15 cellular contexts compared by ENCODE assay signal in genomic region chr12:57760347-57760982, GRCh38.
"Had no signal": no experiment of that assay in that cellular context is flagged by ENCODE, and none has a peak within 500 bp of the region (broad histone marks: within the 10 kb centered on the region; RNA-seq: fewer than 3 reads in every experiment).

No MANE protein-coding gene starts in this region.

- FAIRE-seq: islet of Langerhans, urothelium cell line had no signal

- H3K4me3 ChIP-seq: breast epithelium, gastroesophageal sphincter, heart right ventricle, thyroid gland had no signal

- H3K4me3 Mint-ChIP-seq: activated naive CD8-positive, alpha-beta T cell treated with anti-CD3 and anti-CD28 coated beads, Interleukin-2, amount 10 ng/mL, durations not matched to agents 7 days and 5 days; stimulated activated memory B cell treated with anti-CD40 and anti-IgM and Interleukin-4, amounts not matched to agents 10 μg/mL and 1 μg/mL and 100 μg/mL, for 72 hours had no signal

- H3K27ac Mint-ChIP-seq: activated naive CD8-positive, alpha-beta T cell treated with anti-CD3 and anti-CD28 coated beads, Interleukin-2, amount 10 ng/mL, durations not matched to agents 7 days and 5 days; stimulated activated memory B cell treated with anti-CD40 and anti-IgM and Interleukin-4, amounts not matched to agents 10 μg/mL and 1 μg/mL and 100 μg/mL, for 72 hours had no signal

- DNase-seq: activated CD4-positive, alpha-beta T cell treated with anti-CD3 and anti-CD28 coated beads, Interleukin-2, amount 50 U/mL, for 4 hours; activated naive CD4-positive, alpha-beta T cell; activated naive CD8-positive, alpha-beta T cell treated with anti-CD3 and anti-CD28 coated beads, Interleukin-2, amount 10 ng/mL, durations not matched to agents 7 days and 5 days; activated T-cell treated with anti-CD3 and anti-CD28 coated beads for 4 hours; anterior cingulate cortex; dermis blood vessel endothelial cell; heart right ventricle; mammary epithelial cell; stimulated activated CD4-positive, alpha-beta T cell treated with anti-CD3 and anti-CD28 coated beads, Interleukin-2, amount 100 ng/mL, for 48 hours; thyroid gland had no signal

- H3K9me3 ChIP-seq: breast epithelium, gastroesophageal sphincter, heart right ventricle, thyroid gland had no signal

- H3K27ac ChIP-seq: breast epithelium, gastroesophageal sphincter, heart right ventricle, thyroid gland had no signal

- H3K9me3 Mint-ChIP-seq: activated naive CD8-positive, alpha-beta T cell treated with anti-CD3 and anti-CD28 coated beads, Interleukin-2, amount 10 ng/mL, durations not matched to agents 7 days and 5 days; stimulated activated memory B cell treated with anti-CD40 and anti-IgM and Interleukin-4, amounts not matched to agents 10 μg/mL and 1 μg/mL and 100 μg/mL, for 72 hours had no signal

- H3K27me3 ChIP-seq: thyroid gland had no signal

- H3K36me3 ChIP-seq: breast epithelium had no signal
